ENCODE assay signal across 23 cellular contexts in the genomic region with DNA sequence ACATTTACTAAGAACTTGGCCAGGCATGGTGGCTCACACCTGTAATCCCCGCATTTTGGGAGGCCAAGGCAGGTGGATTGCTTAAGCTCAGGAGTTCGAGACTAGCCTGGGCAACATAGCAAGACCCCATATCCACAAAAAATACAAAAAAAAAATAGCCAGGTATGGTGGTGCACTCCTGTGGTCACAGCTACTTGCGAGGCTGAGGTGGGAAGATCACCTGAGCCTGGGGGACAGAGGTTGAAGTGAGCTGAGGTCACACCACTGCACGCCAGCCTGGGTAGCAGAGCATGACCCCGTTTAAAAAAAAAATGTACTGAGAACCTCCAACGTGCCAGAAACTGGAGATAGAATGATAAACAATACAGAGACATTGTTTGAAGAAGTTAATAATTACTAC. TPM values are rescaled to one million over a fixed set of nuclear protein-coding genes. Genes with fewer than 3 reads are reported as not detected.
DNase-seq lines count a peak whose midpoint lies in the region; ATAC-seq and TF ChIP-seq lines count a peak whose summit lies in the region.
"Had no signal": no experiment of that assay in that cellular context is flagged by ENCODE, and none has a peak within 500 bp of the region (broad histone marks: within the 10 kb centered on the region; RNA-seq: fewer than 3 reads in every experiment).

No MANE protein-coding gene starts in this region.

- in situ Hi-C loops in GM13976 (cut with MboI; ENCODE audit: low sequenced_read_pairs, unreplicated experiment): no loop called here

- H3K4me3 Mint-ChIP-seq in progenitor cell of endocrine pancreas (ENCODE audit: low read depth): no peak overlapping the region
- H3K4me3 Mint-ChIP-seq: activated T-cell treated with anti-CD3 and anti-CD28 coated beads, Interleukin-2, amount 50 U/mL, for 24 hours; brain; T-cell had no signal

- no peaks in the 10 kb centered on the region for H3K4me1 Mint-ChIP-seq in progenitor cell of endocrine pancreas (ENCODE audit: low read depth)
- H3K4me1 Mint-ChIP-seq: brain, T-cell had no signal

- TF ChIP-seq CTCF in progenitor cell of endocrine pancreas (IDR thresholded peaks at IDR 0.05; ENCODE audit: unreplicated experiment) (no peak), GM13976 (IDR thresholded peaks at IDR 0.05; ENCODE audit: borderline replicate concordance, control extremely low read depth, extremely low read depth, insufficient read depth, missing control alignments) (no peak)

- no peaks in the 10 kb centered on the region for H3K36me3 Mint-ChIP-seq in progenitor cell of endocrine pancreas (ENCODE audit: insufficient read depth)
- H3K36me3 Mint-ChIP-seq: brain, T-cell had no signal

- no peak overlapping the region for H3K27ac Mint-ChIP-seq in progenitor cell of endocrine pancreas
- H3K27ac Mint-ChIP-seq: activated T-cell treated with anti-CD3 and anti-CD28 coated beads, Interleukin-2, amount 50 U/mL, for 24 hours; brain; T-cell had no signal

- no peaks in the 10 kb centered on the region for H3K27me3 Mint-ChIP-seq in progenitor cell of endocrine pancreas
- H3K27me3 Mint-ChIP-seq: activated T-cell treated with anti-CD3 and anti-CD28 coated beads, Interleukin-2, amount 50 U/mL, for 24 hours; brain; T-cell had no signal

- peaks cover 10% of the 10 kb centered on the region for H3K9me3 Mint-ChIP-seq in progenitor cell of endocrine pancreas (ENCODE audit: low read depth)
- H3K9me3 Mint-ChIP-seq: activated T-cell treated with anti-CD3 and anti-CD28 coated beads, Interleukin-2, amount 50 U/mL, for 24 hours; brain had no signal

- ATAC-seq in GM18511 (IDR thresholded peaks at IDR 0.05; ENCODE audit: unreplicated experiment) (peak; percentile 79), GM19467 (IDR thresholded peaks at IDR 0.05; ENCODE audit: unreplicated experiment) (peak; percentile 58), HG02981 (IDR thresholded peaks at IDR 0.05; ENCODE audit: unreplicated experiment) (peak; percentile 61), HG03521 (IDR thresholded peaks at IDR 0.05; ENCODE audit: unreplicated experiment) (peak; percentile 48)
- ATAC-seq: lower lobe of right lung; Panc1; right lobe of liver; stimulated activated naive CD8-positive, alpha-beta T cell treated with anti-CD3 and anti-CD28 coated beads, Interleukin-15, Interleukin-2, amounts not matched to agents 100 U/mL and 50 U/mL, for 24 hours; T-cell had no signal

- DNase-seq in CD1c-positive myeloid dendritic cell (ENCODE audit: extremely low spot score): no peak
- no peak for DNase-seq in progenitor cell of endocrine pancreas (ENCODE audit: low spot score, unreplicated experiment)
- no peak for DNase-seq in GM13976 (ENCODE audit: low spot score)
- DNase-seq in AG08396 (ENCODE audit: low spot score): no peak
- DNase-seq: activated naive CD4-positive, alpha-beta T cell treated with Interleukin-2 at 50 U/mL for 16 hours; activated T-cell treated with anti-CD3 and anti-CD28 coated beads, Interleukin-2, amount 50 U/mL, for 24 hours; adrenal gland; Karpas-422; kidney; lower lobe of right lung; NCI-H524; right lobe of liver; stimulated activated naive CD8-positive, alpha-beta T cell treated with anti-CD3 and anti-CD28 coated beads, Interleukin-15, Interleukin-2, amounts not matched to agents 100 U/mL and 50 U/mL, for 24 hours; T-cell had no signal

RNA-seq across cellular contexts. Expression of gene OPRPN, which starts 8.0 kb away (rescaled TPM):
- not detected in 2 replicates for total RNA-seq in progenitor cell of endocrine pancreas
- total RNA-seq: activated CD8-positive, alpha-beta memory T cell treated with anti-CD3 and anti-CD28 coated beads for 36 hours; adrenal gland; cerebellum; H4; kidney; lower lobe of right lung; T-cell had no signal

RNA-seq across cellular contexts. Expression of gene SMR3B, which starts 22.8 kb away (rescaled TPM):
- not detected in 2 replicates for total RNA-seq in progenitor cell of endocrine pancreas
- total RNA-seq: activated CD8-positive, alpha-beta memory T cell treated with anti-CD3 and anti-CD28 coated beads for 36 hours; cerebellum; H4; kidney; lower lobe of right lung; right lobe of liver; T-cell had no signal

RNA-seq across cellular contexts. Expression of gene SMR3A, which starts 45.2 kb away (rescaled TPM):
- total RNA-seq in progenitor cell of endocrine pancreas: not detected in 2 replicates
- total RNA-seq: activated CD8-positive, alpha-beta memory T cell treated with anti-CD3 and anti-CD28 coated beads for 36 hours; adrenal gland; cerebellum; H4; kidney; lower lobe of right lung; right lobe of liver; T-cell had no signal
